Comparison of ENCODE assay signal across 9 cellular contexts in genomic region chr6:111776236-111777189, GRCh38.
DNase-seq lines count a peak whose midpoint lies in the region; ATAC-seq and TF ChIP-seq lines count a peak whose summit lies in the region.
"Had no signal": no experiment of that assay in that cellular context is flagged by ENCODE, and none has a peak within 500 bp of the region (broad histone marks: within the 10 kb centered on the region; RNA-seq: fewer than 3 reads in every experiment).

No MANE protein-coding gene starts in this region.

- peaks cover 92% of the 10 kb centered on the region for H3K4me1 Mint-ChIP-seq in activated CD4-positive, alpha-beta T cell treated with anti-CD3 and anti-CD28 coated beads for 36 hours
- H3K4me1 Mint-ChIP-seq in T-cell, result peaks cover 89 to 94% (median 91%) of the 10 kb centered on the region in 3 donors

- no peaks in the 10 kb centered on the region for H3K27me3 ChIP-seq in stomach

- peak; percentile 28 for ATAC-seq in activated CD4-positive, alpha-beta T cell treated with anti-CD3 and anti-CD28 coated beads for 36 hours
- no peak for ATAC-seq in T-cell (replicated peaks in 1 of 4)

- peaks cover 0 to 51% (median 33%) of the 10 kb centered on the region in 4 donors for H3K4me1 ChIP-seq in stomach

- no peak overlapping the region for H3K4me3 ChIP-seq in fibroblast of villous mesenchyme (ENCODE audit: low read depth, low read length)
- H3K4me3 ChIP-seq in stomach, result no peak overlapping the region

- H3K27ac Mint-ChIP-seq in activated CD4-positive, alpha-beta T cell treated with anti-CD3 and anti-CD28 coated beads for 36 hours, result peak overlapping the region; percentile 83
- peak overlapping the region; percentile 83 to 88 for H3K27ac Mint-ChIP-seq in T-cell

- no peak for TF ChIP-seq POLR2A in stomach (IDR thresholded peaks at IDR 0.05)

- H3K9me3 Mint-ChIP-seq in activated CD4-positive, alpha-beta T cell treated with anti-CD3 and anti-CD28 coated beads for 36 hours (ENCODE audit: low read depth), result no peaks in the 10 kb centered on the region
- no peaks in the 10 kb centered on the region for H3K9me3 Mint-ChIP-seq in T-cell

- TF ChIP-seq EP300 in stomach (IDR thresholded peaks at IDR 0.05), result no peak

- CTCF ChIA-PET in activated CD4-positive, alpha-beta T cell treated with anti-CD3 and anti-CD28 coated beads for 36 hours (lab: Charles Lee), result interaction anchor here (0.7 to 1.6 kb wide), 9 partner anchors 10 to 240 kb away, joined by 3 to 8 read pairs (median 4); no protein-coding TSS in a partner anchor
- CTCF ChIA-PET in T-cell (lab: Charles Lee), result interaction anchor here (0.6 to 5.0 kb wide), 18 partner anchors 13 to 215 kb away, joined by 3 to 20 read pairs (median 3); partner anchors contain the start of gene FYN (in 1 of the 2)

- POLR2A ChIA-PET in activated CD4-positive, alpha-beta T cell treated with anti-CD3 and anti-CD28 coated beads for 36 hours (lab: Charles Lee), result no interaction called here
- POLR2A ChIA-PET in T-cell (lab: Charles Lee), result interaction anchor here in 1 of 2 donors (0.6 to 1.4 kb wide), 6 partner anchors 13 to 78 kb away, joined by 3 to 9 read pairs (median 4); no protein-coding TSS in a partner anchor

- H3K36me3 Mint-ChIP-seq in activated CD4-positive, alpha-beta T cell treated with anti-CD3 and anti-CD28 coated beads for 36 hours (ENCODE audit: low read depth), result peaks cover 63% of the 10 kb centered on the region
- H3K36me3 Mint-ChIP-seq in T-cell, result peaks cover 42% of the 10 kb centered on the region

- no peaks in the 10 kb centered on the region for H3K36me3 ChIP-seq in stomach

- no peaks in the 10 kb centered on the region for H3K9me3 ChIP-seq in stomach

- no peak for DNase-seq in activated CD4-positive, alpha-beta T cell treated with anti-CD3 and anti-CD28 coated beads for 36 hours
- DNase-seq in activated CD4-positive, alpha-beta T cell treated with anti-CD3 and anti-CD28 coated beads, Interleukin-2, amount 50 U/mL, for 48 hours, result no peak
- DNase-seq in T-cell (no peak), fibroblast of villous mesenchyme (ENCODE audit: low read depth) (peak; percentile 86), stomach (no peak), HUDEP-2 (lab: John Stamatoyannopoulos, UW; ENCODE audit: unreplicated experiment in 76 of 76) (no peak), RPMI8226 (no peak), GDM1 (lab: John Stamatoyannopoulos, UW) (no peak)
- DNase-seq: kidney glomerular epithelial cell had no signal

- TF ChIP-seq CTCF in fibroblast of villous mesenchyme (IDR thresholded peaks at IDR 0.05; ENCODE audit: insufficient read depth, low read depth, low read length), result no peak
- no peak for TF ChIP-seq CTCF in stomach (IDR thresholded peaks at IDR 0.05)

- intact Hi-C loops in activated CD4-positive, alpha-beta T cell treated with anti-CD3 and anti-CD28 coated beads for 36 hours (cut with DNase I, micrococcal nuclease), result loop anchor here in 1 of 2 experiments (1.0 kb wide), 1 partner anchor 8 kb away; no protein-coding TSS in a partner anchor
- intact Hi-C loops in stomach (cut with DNase I; ENCODE audit: low total_unique reads), result no loop called here

- WGBS in stomach, 5 donors, result 49 to 58% (median 54%) methylated on average over 7 of the region's 7 CpGs

- no peak overlapping the region for H3K4me3 Mint-ChIP-seq in activated CD4-positive, alpha-beta T cell treated with anti-CD3 and anti-CD28 coated beads for 36 hours
- peak overlapping the region in 2 of 3 donors; percentile 26 to 56 for H3K4me3 Mint-ChIP-seq in T-cell

- no peaks in the 10 kb centered on the region for H3K27me3 Mint-ChIP-seq in activated CD4-positive, alpha-beta T cell treated with anti-CD3 and anti-CD28 coated beads for 36 hours
- H3K27me3 Mint-ChIP-seq in T-cell, result no peaks in the 10 kb centered on the region

- H3K27ac ChIP-seq in stomach, result peak overlapping the region in 4 of 5 donors; percentile 31 to 69 (median 52)
